In the genomic region with DNA sequence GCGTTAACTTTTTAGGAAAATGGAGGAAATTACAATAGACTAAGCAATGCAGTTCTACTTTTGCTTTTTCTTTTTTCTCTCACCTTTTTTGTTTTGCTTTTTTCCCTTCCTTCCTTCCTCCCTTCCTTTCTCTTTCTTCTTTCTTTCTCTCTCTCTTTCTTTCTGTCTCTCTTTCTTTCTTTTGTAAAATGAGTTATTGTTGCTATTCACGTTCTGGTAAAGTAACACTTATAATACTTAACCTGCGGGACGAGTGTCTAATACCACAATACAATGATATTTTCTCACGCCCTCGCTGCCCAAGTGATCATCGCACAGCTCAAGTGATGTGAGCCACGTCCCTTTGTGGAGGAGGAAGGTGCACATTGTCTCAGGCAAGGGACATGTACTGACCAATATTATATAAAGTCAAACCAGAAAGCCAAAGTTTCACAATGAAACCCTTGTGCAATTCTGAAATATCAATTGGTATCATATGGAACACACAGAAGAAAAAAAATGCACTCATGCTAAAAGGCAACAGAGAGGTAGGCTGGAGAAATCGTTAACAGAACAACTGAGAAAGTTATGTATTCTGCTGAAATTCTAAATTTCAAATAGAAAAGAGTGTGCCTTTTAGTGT, we compare ENCODE assay signal across 8 cellular contexts. TPM values are rescaled to one million over a fixed set of nuclear protein-coding genes. Genes with fewer than 3 reads are reported as not detected.
A peak's percentile ranks its signal among the peaks of the same experiment; 100 is the strongest.
DNase-seq lines count a peak whose midpoint lies in the region; ATAC-seq and TF ChIP-seq lines count a peak whose summit lies in the region.

No MANE protein-coding gene starts in this region.

- peak; percentile 47 for DNase-seq in fibroblast of peridontal ligament (ENCODE audit: extremely low read depth)
- DNase-seq in sigmoid colon, result no peak
- DNase-seq in activated gamma-delta T cell treated with Interleukin-2 at 50 U/mL for 16 hours, result no peak
- no peak for DNase-seq in stimulated activated CD4-positive, alpha-beta T cell treated with anti-CD3 and anti-CD28 coated beads, Interleukin-2, amount 100 ng/mL, for 48 hours

- H3K4me3 ChIP-seq in SU-DHL-6 (ENCODE audit: insufficient read depth, low read length, poor library complexity, severe bottlenecking) (no peak overlapping the region), sigmoid colon (peak overlapping the region; percentile 59 to 78 (median 66))

- no peaks in the 10 kb centered on the region for H4K20me1 ChIP-seq in SU-DHL-6 (ENCODE audit: low read depth, low read length)

- peak overlapping the region; percentile 85 for H3K4me2 ChIP-seq in SU-DHL-6 (ENCODE audit: low read depth, low read length, poor library complexity, severe bottlenecking)

- TF ChIP-seq EP300 in sigmoid colon (IDR thresholded peaks at IDR 0.05), result no peak

- H3K9me3 ChIP-seq in ES-I3 (ENCODE audit: control insufficient read depth, insufficient read depth, low read length) (no peaks in the 10 kb centered on the region), SU-DHL-6 (ENCODE audit: insufficient read depth, low read length) (no peaks in the 10 kb centered on the region), sigmoid colon (no peaks in the 10 kb centered on the region)

- no peak overlapping the region for H2AFZ ChIP-seq in SU-DHL-6 (ENCODE audit: low read depth, low read length, severe bottlenecking)

- no peak for TF ChIP-seq POLR2A in sigmoid colon (IDR thresholded peaks at IDR 0.05)

- no peak for ATAC-seq in HG02571 (IDR thresholded peaks at IDR 0.05; ENCODE audit: unreplicated experiment)
- no peak for ATAC-seq in HG02798 (IDR thresholded peaks at IDR 0.05; ENCODE audit: poor library complexity, unreplicated experiment)

- H3K27ac ChIP-seq in SU-DHL-6 (ENCODE audit: low read depth, low read length) (no peak overlapping the region), sigmoid colon (peak overlapping the region; percentile 77 to 89 (median 84))

- H3K9me2 ChIP-seq in SU-DHL-6 (replicated peaks; ENCODE audit: insufficient read depth, low read length), result no peaks in the 10 kb centered on the region

- WGBS in sigmoid colon, 2 donors, result 59 to 60% methylated on average over 9 of the region's 9 CpGs

- H3K36me3 ChIP-seq in ES-I3 (ENCODE audit: insufficient read depth, low read length), result no peaks in the 10 kb centered on the region
- H3K36me3 ChIP-seq in SU-DHL-6 (ENCODE audit: low read length), result no peaks in the 10 kb centered on the region
- H3K36me3 ChIP-seq in sigmoid colon, result no peaks in the 10 kb centered on the region

- H3K79me2 ChIP-seq in SU-DHL-6 (ENCODE audit: insufficient read depth, low read length), result no peaks in the 10 kb centered on the region

- peaks cover 7% of the 10 kb centered on the region; the same call in 1 of the 2 replicates for H3F3A ChIP-seq in SU-DHL-6 (ENCODE audit: insufficient read depth)

- no peaks in the 10 kb centered on the region for H3K27me3 ChIP-seq in SU-DHL-6 (ENCODE audit: low read length)
- peaks cover 0 to 11% (median 3%) of the 10 kb centered on the region in 3 donors for H3K27me3 ChIP-seq in sigmoid colon

- no peak for TF ChIP-seq CTCF in SU-DHL-6 (IDR thresholded peaks at IDR 0.05; ENCODE audit: insufficient read depth, low read length, poor library complexity, severe bottlenecking)
- TF ChIP-seq CTCF in sigmoid colon (IDR thresholded peaks at IDR 0.05), result no peak

- peak overlapping the region; percentile 73; the same call in 1 of the 2 replicates for H3K9ac ChIP-seq in ES-I3 (ENCODE audit: low read depth, low read length)
- 0 out of 2 replicates have a peak overlapping the region, but pooled peaks have one; percentile 70 for H3K9ac ChIP-seq in SU-DHL-6 (ENCODE audit: low read length)

- H3K4me1 ChIP-seq in ES-I3 (ENCODE audit: insufficient read depth, low read length) (no peaks in the 10 kb centered on the region), sigmoid colon (peaks cover 0 to 30% (median 24%) of the 10 kb centered on the region in 4 donors)

- intact Hi-C loops in sigmoid colon (cut with DNase I), result no loop called here

RNA-seq across cellular contexts. Expression of a gene that starts 1.7 kb away (rescaled TPM):
- total RNA-seq in sigmoid colon, result 10 to 100 TPM; 13.0 to 31.6 (median 16.5) TPM
- 1 to 10 TPM in 2 of 3 donors, under 1 TPM in 1; 0.46 to 5.8 (median 1.8) TPM for polyA plus RNA-seq in sigmoid colon

RNA-seq across cellular contexts. Expression of a gene that starts 33.5 kb away (rescaled TPM):
- 10 to 100 TPM; 15.3 to 18.9 (median 17.5) TPM for total RNA-seq in sigmoid colon
- polyA plus RNA-seq in sigmoid colon, result 10 to 100 TPM; 24.6 to 53.6 (median 38.4) TPM
